8 cellular contexts compared by ENCODE assay signal in the genomic region with DNA sequence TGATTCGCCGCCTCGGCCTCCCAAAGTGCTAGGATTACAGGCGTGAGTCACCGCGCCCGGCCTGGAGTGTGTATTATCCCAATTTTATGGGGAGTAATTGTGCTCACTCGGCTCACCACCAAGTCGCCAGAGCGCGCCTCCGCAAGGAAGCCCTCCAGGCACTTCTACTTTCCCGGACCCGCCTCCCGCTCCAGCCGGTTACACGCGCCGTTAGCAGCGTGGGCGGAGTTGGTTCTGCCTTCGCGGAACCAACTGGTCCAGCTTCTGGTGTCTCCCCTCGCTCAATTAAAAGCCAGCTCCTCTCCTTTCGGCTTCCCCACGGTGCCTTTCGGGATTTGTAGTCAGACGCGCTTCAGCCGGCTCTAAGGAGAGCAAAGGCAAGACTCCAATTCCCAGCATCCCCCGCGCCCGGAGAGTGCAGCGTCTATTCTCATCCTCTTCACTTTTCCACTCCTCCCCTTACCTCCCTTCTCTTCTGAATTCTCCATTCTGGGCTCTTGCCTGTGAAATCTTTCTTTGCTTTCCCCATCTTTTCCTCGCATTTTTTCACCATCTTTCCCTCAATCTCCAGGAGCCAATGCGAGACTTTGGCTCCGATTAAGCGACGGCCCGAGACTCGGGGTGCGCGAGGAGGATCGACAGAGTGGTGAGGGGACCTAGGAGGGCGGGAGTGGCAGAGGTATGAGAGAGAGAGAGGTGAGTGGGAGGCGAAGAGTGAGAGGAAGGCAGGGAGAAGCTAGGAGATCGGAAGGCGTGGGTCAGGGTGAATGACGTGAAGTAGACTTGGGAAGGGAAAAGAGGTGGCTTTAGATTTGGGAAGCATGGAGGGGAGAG. TPM values are rescaled to one million over a fixed set of nuclear protein-coding genes. Genes with fewer than 3 reads are reported as not detected.
A peak's percentile ranks its signal among the peaks of the same experiment; 100 is the strongest.
DNase-seq lines count a peak whose midpoint lies in the region; ATAC-seq and TF ChIP-seq lines count a peak whose summit lies in the region.

A gene (plus strand): TSS at position 450 of the 834 bp plus-strand sequence.

- POLR2A ChIA-PET in BJ (lab: Charles Lee): interaction anchor here (0.5 to 0.7 kb wide), 3 partner anchors 25 to 706 kb away, joined by 3 to 4 read pairs (median 3); no protein-coding TSS in a partner anchor
- POLR2A ChIA-PET in activated CD4-positive, alpha-beta T cell treated with anti-CD3 and anti-CD28 coated beads, Interleukin-2, amount 10 ng/mL, durations not matched to agents 7 days and 5 days (lab: Charles Lee): no interaction called here

- ATAC-seq in GM19328 (IDR thresholded peaks at IDR 0.05; ENCODE audit: unreplicated experiment) (peak; percentile 91), HG03520 (IDR thresholded peaks at IDR 0.05; ENCODE audit: unreplicated experiment) (peak; percentile 83), left colon (peak; percentile 92)

- peak within 1 kb of the TSS; percentile 82 for H3K27ac Mint-ChIP-seq in activated CD4-positive, alpha-beta T cell treated with anti-CD3 and anti-CD28 coated beads, Interleukin-2, amount 10 ng/mL, durations not matched to agents 7 days and 5 days

- peak within 1 kb of the TSS; percentile 98 for H3K4me3 Mint-ChIP-seq in activated CD4-positive, alpha-beta T cell treated with anti-CD3 and anti-CD28 coated beads, Interleukin-2, amount 10 ng/mL, durations not matched to agents 7 days and 5 days

- H3K36me3 Mint-ChIP-seq in activated CD4-positive, alpha-beta T cell treated with anti-CD3 and anti-CD28 coated beads, Interleukin-2, amount 10 ng/mL, durations not matched to agents 7 days and 5 days (ENCODE audit: low read depth): peaks cover 16% of the 10 kb centered on the region

- CTCF ChIA-PET in BJ (lab: Yijun Ruan, JAX): interaction anchor here (1.1 to 1.9 kb wide), 4 partner anchors 23 to 171 kb away, joined by 3 to 5 read pairs (median 4); no protein-coding TSS in a partner anchor
- CTCF ChIA-PET in activated CD4-positive, alpha-beta T cell treated with anti-CD3 and anti-CD28 coated beads, Interleukin-2, amount 10 ng/mL, durations not matched to agents 7 days and 5 days (lab: Charles Lee): interaction anchor here (0.6 to 2.0 kb wide), 6 partner anchors 86 to 179 kb away, joined by 3 to 7 read pairs (median 4); no protein-coding TSS in a partner anchor

- H3K27ac ChIP-seq in coronary artery: peak within 1 kb of the TSS; percentile 38 to 65

- H3K4me1 Mint-ChIP-seq in activated CD4-positive, alpha-beta T cell treated with anti-CD3 and anti-CD28 coated beads, Interleukin-2, amount 10 ng/mL, durations not matched to agents 7 days and 5 days: peaks cover 25% of the 10 kb centered on the region

- H3K9me3 Mint-ChIP-seq in activated CD4-positive, alpha-beta T cell treated with anti-CD3 and anti-CD28 coated beads, Interleukin-2, amount 10 ng/mL, durations not matched to agents 7 days and 5 days: no peaks in the 10 kb centered on the region

- H3K36me3 ChIP-seq in BJ (ENCODE audit: control insufficient read depth, insufficient read depth, low read length): peaks cover 18% of the 10 kb centered on the region

- no peaks in the 10 kb centered on the region for H3K27me3 ChIP-seq in BJ (ENCODE audit: control insufficient read depth, insufficient read depth, low read length)

- H3K4me3 ChIP-seq in BJ (ENCODE audit: low read depth, low read length): peak within 1 kb of the TSS; percentile 77
- peak within 1 kb of the TSS; percentile 88 for H3K4me3 ChIP-seq in coronary artery

- H3K27me3 Mint-ChIP-seq in activated CD4-positive, alpha-beta T cell treated with anti-CD3 and anti-CD28 coated beads, Interleukin-2, amount 10 ng/mL, durations not matched to agents 7 days and 5 days: no peaks in the 10 kb centered on the region

- DNase-seq in BJ (ENCODE audit: low read depth) (peak; percentile 94), NCI-H69 (lab: John Stamatoyannopoulos, UW) (peak; percentile 99), coronary artery (ENCODE audit: low spot score) (peak; percentile 98), left colon (peak; percentile 97 to 98)
- peak; percentile 97 for DNase-seq in activated CD4-positive, alpha-beta T cell treated with anti-CD3 and anti-CD28 coated beads, Interleukin-2, amount 10 ng/mL, durations not matched to agents 7 days and 5 days
- DNase-seq in stimulated activated CD4-positive, alpha-beta T cell treated with anti-CD3 and anti-CD28 coated beads, Interleukin-1b, Interleukin-23, amount 100 ng/mL, for 48 hours: peak; percentile 97

- intact Hi-C loops in left colon (cut with DNase I, micrococcal nuclease): no loop called here

- no peak for TF ChIP-seq CTCF in BJ (IDR thresholded peaks at IDR 0.05; ENCODE audit: insufficient read depth, low read depth, low read length)
- TF ChIP-seq CTCF in coronary artery (IDR thresholded peaks at IDR 0.05): no peak

RNA-seq across cellular contexts. Expression of the gene that starts here (rescaled TPM):
- 24.9 and 28.2 TPM in 2 replicates for polyA plus RNA-seq in BJ (2011; rRNA removed)
- 12.8 and 13.3 TPM in 2 replicates for polyA minus RNA-seq in BJ (2011; rRNA and poly(A)+ RNA removed)
- total RNA-seq in activated CD4-positive, alpha-beta T cell treated with anti-CD3 and anti-CD28 coated beads, Interleukin-2, amount 10 ng/mL, durations not matched to agents 7 days and 5 days: 10 to 100 TPM; 28.5 to 34.1 TPM
- total RNA-seq in left colon: 10 to 100 TPM; 18.3 to 34.4 TPM

Comparison
In these comparisons a context has a peak if more than half of its experiments do, and no peak if none do; other contexts are left out.
1. Peak in every context shown above with its lines: DNase-seq, ATAC-seq, H3K4me3 ChIP-seq and H3K27ac ChIP-seq.